In the genomic region with DNA sequence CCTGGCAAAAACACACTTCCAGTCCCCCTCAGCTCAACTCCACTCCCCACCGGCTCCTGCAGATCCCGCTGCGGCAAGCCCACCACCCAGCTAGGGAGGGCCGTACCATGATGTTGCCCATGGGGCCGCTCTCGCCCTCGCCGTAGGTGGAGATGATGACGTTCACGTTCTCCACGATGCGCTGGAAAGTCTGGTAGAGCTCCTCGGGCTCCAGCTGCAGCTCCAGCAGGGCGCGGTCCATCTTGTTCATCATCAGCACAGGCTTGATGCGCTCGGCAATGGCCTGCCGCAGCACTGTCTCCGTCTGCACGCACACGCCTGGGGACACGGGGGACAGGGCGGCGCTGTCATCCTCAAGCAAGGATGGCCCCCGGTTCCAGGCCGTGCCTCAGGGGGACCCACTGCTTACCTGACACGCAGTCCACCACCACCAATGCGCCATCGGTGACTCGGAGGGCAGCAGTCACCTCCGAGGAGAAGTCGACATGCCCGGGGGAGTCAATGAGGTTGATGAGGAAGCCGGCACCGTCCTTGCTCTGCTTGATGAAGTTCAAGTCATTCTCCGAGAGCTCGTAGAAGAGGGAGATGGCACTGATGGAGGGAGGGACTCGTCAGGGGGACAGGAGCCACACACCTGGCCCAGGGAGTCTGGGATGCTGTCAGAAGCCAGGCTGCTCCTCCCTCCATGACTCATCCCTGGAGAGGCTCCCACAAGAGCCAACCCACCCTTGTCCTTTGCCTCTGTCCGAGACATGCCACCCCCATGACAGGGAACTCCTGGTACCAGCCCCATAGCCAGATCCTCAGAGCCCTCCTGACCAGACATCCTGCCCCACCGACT, we compare ENCODE assay signal across 8 cellular contexts.
A peak's percentile ranks its signal among the peaks of the same experiment; 100 is the strongest.
DNase-seq lines count a peak whose midpoint lies in the region; ATAC-seq lines count a peak whose summit lies in the region.

No MANE protein-coding gene starts in this region.

- peak; percentile 27 for DNase-seq in activated T-cell treated with anti-CD3 and anti-CD28 coated beads, Interleukin-2, amount 50 U/mL, for 1 hour
- DNase-seq in activated T-cell treated with anti-CD3 and anti-CD28 coated beads for 4 hours (no peak), hepatic stellate cell (ENCODE audit: low spot score) (peak; percentile 69), DMS79 (lab: John Stamatoyannopoulos, UW) (no peak), NCI-H2081 treated with DMSO at 0.1 percent for 48 hours (lab: John Stamatoyannopoulos, UW) (no peak)
- DNase-seq in activated T-cell treated with anti-CD3 and anti-CD28 coated beads, Interleukin-2, amount 50 U/mL, for 24 hours, result peak; percentile 53
- peak in 1 of 2 donors; percentile 9 for DNase-seq in stimulated activated naive CD8-positive, alpha-beta T cell treated with anti-CD3 and anti-CD28 coated beads, Interleukin-15, amount 100 ng/mL, for 72 hours

- H3K4me1 Mint-ChIP-seq in activated T-cell treated with anti-CD3 and anti-CD28 coated beads, Interleukin-2, amount 50 U/mL, for 24 hours (ENCODE audit: low read depth), result peaks cover 74% of the 10 kb centered on the region
- peaks cover 87% of the 10 kb centered on the region for H3K4me1 Mint-ChIP-seq in stimulated activated naive CD8-positive, alpha-beta T cell treated with anti-CD3 and anti-CD28 coated beads, Interleukin-15, amount 100 ng/mL, for 72 hours

- H3K27ac Mint-ChIP-seq in activated T-cell treated with anti-CD3 and anti-CD28 coated beads, Interleukin-2, amount 50 U/mL, for 24 hours, result peak overlapping the region; percentile 99
- H3K27ac Mint-ChIP-seq in stimulated activated naive CD8-positive, alpha-beta T cell treated with anti-CD3 and anti-CD28 coated beads, Interleukin-15, amount 100 ng/mL, for 72 hours, result peak overlapping the region; percentile 52 to 99

- no peak for ATAC-seq in stimulated activated naive CD8-positive, alpha-beta T cell treated with anti-CD3 and anti-CD28 coated beads, Interleukin-15, amount 100 ng/mL, for 72 hours
- no peak for ATAC-seq in HG03354 (IDR thresholded peaks at IDR 0.05; ENCODE audit: poor library complexity, severe bottlenecking, unreplicated experiment)

- H3K36me3 Mint-ChIP-seq in activated T-cell treated with anti-CD3 and anti-CD28 coated beads, Interleukin-2, amount 50 U/mL, for 24 hours (ENCODE audit: low read depth), result peaks cover 74% of the 10 kb centered on the region

- peak overlapping the region; percentile 97 for H3K4me3 Mint-ChIP-seq in activated T-cell treated with anti-CD3 and anti-CD28 coated beads, Interleukin-2, amount 50 U/mL, for 24 hours
- H3K4me3 Mint-ChIP-seq in stimulated activated naive CD8-positive, alpha-beta T cell treated with anti-CD3 and anti-CD28 coated beads, Interleukin-15, amount 100 ng/mL, for 72 hours, result peak overlapping the region; percentile 93 to 98

- H3K9me3 Mint-ChIP-seq in activated T-cell treated with anti-CD3 and anti-CD28 coated beads, Interleukin-2, amount 50 U/mL, for 24 hours, result no peaks in the 10 kb centered on the region
- H3K9me3 Mint-ChIP-seq in stimulated activated naive CD8-positive, alpha-beta T cell treated with anti-CD3 and anti-CD28 coated beads, Interleukin-15, amount 100 ng/mL, for 72 hours, result no peaks in the 10 kb centered on the region

- H3K27me3 Mint-ChIP-seq in activated T-cell treated with anti-CD3 and anti-CD28 coated beads, Interleukin-2, amount 50 U/mL, for 24 hours, result no peaks in the 10 kb centered on the region
- no peaks in the 10 kb centered on the region for H3K27me3 Mint-ChIP-seq in stimulated activated naive CD8-positive, alpha-beta T cell treated with anti-CD3 and anti-CD28 coated beads, Interleukin-15, amount 100 ng/mL, for 72 hours

Comparison
In these comparisons a context has a peak if more than half of its experiments do, and no peak if none do; other contexts are left out.
1. DNase-seq: peak in activated T-cell treated with anti-CD3 and anti-CD28 coated beads, Interleukin-2, amount 50 U/mL, for 1 hour (single experiment), activated T-cell treated with anti-CD3 and anti-CD28 coated beads, Interleukin-2, amount 50 U/mL, for 24 hours (single experiment) and hepatic stellate cell (single experiment); none in activated T-cell treated with anti-CD3 and anti-CD28 coated beads for 4 hours (single experiment), DMS79 (single experiment) and NCI-H2081 treated with DMSO at 0.1 percent for 48 hours (single experiment).